27 cellular contexts compared by ENCODE assay signal in genomic region chr19:28388988-28389387, GRCh38.
"Had no signal": no experiment of that assay in that cellular context is flagged by ENCODE, and none has a peak within 500 bp of the region (broad histone marks: within the 10 kb centered on the region; RNA-seq: fewer than 3 reads in every experiment).

No MANE protein-coding gene starts in this region.

- H3K27me3 ChIP-seq: brain microvascular endothelial cell, left lung, stomach, thyroid gland had no signal

- H3K36me3 Mint-ChIP-seq: naive thymus-derived CD8-positive, alpha-beta T cell; stimulated activated naive B cell treated with anti-CD40 and anti-IgM and Interleukin-4, amounts not matched to agents 10 μg/mL and 1 μg/mL and 100 μg/mL, for 72 hours had no signal

- H3K4me3 ChIP-seq: coronary artery, dorsolateral prefrontal cortex, gastrocnemius medialis, left lung, lower lobe of right lung, psoas muscle, stomach, thyroid gland had no signal

- H3K4me1 ChIP-seq: gastrocnemius medialis, left lung, lower lobe of right lung, parathyroid adenoma, psoas muscle, thyroid gland had no signal

- H3K9me3 Mint-ChIP-seq: T-helper 2 cell treated with Interferon-gamma antibody and Interleukin-4, amounts not matched to agents 5 μg/mL and 100 μg/mL, for 36 hours had no signal

- H3K36me3 ChIP-seq: brain microvascular endothelial cell, gastrocnemius medialis, left lung, lower lobe of right lung, stomach, thyroid gland had no signal

- H3K27me3 Mint-ChIP-seq: activated B cell treated with CpG ODN at 0.5 μM for 24 hours; stimulated activated naive B cell treated with anti-CD40 and anti-IgM and Interleukin-4, amounts not matched to agents 10 μg/mL and 1 μg/mL and 100 μg/mL, for 72 hours had no signal

- H3K27ac ChIP-seq: brain microvascular endothelial cell, coronary artery, dorsolateral prefrontal cortex, gastrocnemius medialis, left lung, lower lobe of right lung, parathyroid adenoma, psoas muscle, stomach, thyroid gland had no signal

- H3K9me3 ChIP-seq: gastrocnemius medialis, left lung, lower lobe of right lung, psoas muscle, thyroid gland had no signal

- H3K27ac Mint-ChIP-seq: activated B cell treated with CpG ODN at 0.5 μM for 24 hours; activated naive CD4-positive, alpha-beta T cell treated with anti-CD3 and anti-CD28 coated beads for 36 hours; activated T-cell treated with anti-CD3 and anti-CD28 coated beads, Interleukin-2, amount 50 U/mL, for 72 hours; stimulated activated naive B cell treated with anti-CD40 and anti-IgM and Interleukin-4, amounts not matched to agents 10 μg/mL and 1 μg/mL and 100 μg/mL, for 72 hours; T-helper 2 cell treated with Interferon-gamma antibody and Interleukin-4, amounts not matched to agents 5 μg/mL and 100 μg/mL, for 36 hours had no signal

- ATAC-seq: activated T-cell treated with anti-CD3 and anti-CD28 coated beads, Interleukin-2, amount 50 U/mL, for 72 hours; gastrocnemius medialis; left lung; lower lobe of right lung; naive thymus-derived CD8-positive, alpha-beta T cell; psoas muscle; stimulated activated naive B cell treated with anti-CD40 and anti-IgM and Interleukin-4, amounts not matched to agents 10 μg/mL and 1 μg/mL and 100 μg/mL, for 72 hours had no signal

- H3K4me3 Mint-ChIP-seq: activated B cell treated with CpG ODN at 0.5 μM for 24 hours; activated naive CD4-positive, alpha-beta T cell treated with anti-CD3 and anti-CD28 coated beads for 36 hours; activated T-cell treated with anti-CD3 and anti-CD28 coated beads, Interleukin-2, amount 50 U/mL, for 72 hours; naive thymus-derived CD8-positive, alpha-beta T cell; neural crest cell; stimulated activated naive B cell treated with anti-CD40 and anti-IgM and Interleukin-4, amounts not matched to agents 10 μg/mL and 1 μg/mL and 100 μg/mL, for 72 hours; T-helper 2 cell treated with Interferon-gamma antibody and Interleukin-4, amounts not matched to agents 5 μg/mL and 100 μg/mL, for 36 hours had no signal

- DNase-seq: activated B cell treated with CpG ODN at 0.5 μM for 24 hours; activated effector memory CD4-positive, alpha-beta T cell treated with Interleukin-2 at 50 U/mL for 16 hours; activated naive CD4-positive, alpha-beta T cell treated with anti-CD3 and anti-CD28 coated beads for 36 hours; activated T-cell treated with anti-CD3 and anti-CD28 coated beads for 4 hours; activated T-cell treated with anti-CD3 and anti-CD28 coated beads, Interleukin-2, amount 50 U/mL, for 72 hours; amniotic stem cell; brain microvascular endothelial cell; dorsolateral prefrontal cortex; effector memory CD4-positive, alpha-beta T cell; erythroblast; gastrocnemius medialis; glutamatergic neuron; left lung; lower lobe of right lung; mesenchymal stem cell; naive thymus-derived CD8-positive, alpha-beta T cell; occipital lobe; psoas muscle; stimulated activated CD4-positive, alpha-beta T cell treated with anti-CD3 and anti-CD28 coated beads, Interleukin-15, amount 100 ng/mL, for 24 hours; stimulated activated CD4-positive, alpha-beta T cell treated with anti-CD3 and anti-CD28 coated beads, Interleukin-2, amount 100 ng/mL, for 24 hours; stimulated activated naive B cell treated with anti-CD40 and anti-IgM and Interleukin-4, amounts not matched to agents 10 μg/mL and 1 μg/mL and 100 μg/mL, for 72 hours; stomach; thyroid gland had no signal

- H3K79me2 ChIP-seq: parathyroid adenoma had no signal

- H3K9ac ChIP-seq: parathyroid adenoma had no signal

- H2AFZ ChIP-seq: parathyroid adenoma had no signal
